ENCODE assay signal across 23 cellular contexts in genomic region chr15:53506370-53506769, GRCh38.
"Had no signal": no experiment of that assay in that cellular context is flagged by ENCODE, and none has a peak within 500 bp of the region (broad histone marks: within the 10 kb centered on the region; RNA-seq: fewer than 3 reads in every experiment).

No MANE protein-coding gene starts in this region.

- H3K4me3 ChIP-seq: body of pancreas, cardiac muscle cell, left ventricle myocardium inferior, pancreas, psoas muscle, right atrium auricular region, thoracic aorta, upper lobe of right lung had no signal

- H3K4me1 Mint-ChIP-seq: activated CD4-positive, alpha-beta T cell treated with anti-CD3 and anti-CD28 coated beads, Interleukin-2, amount 10 ng/mL, durations not matched to agents 7 days and 5 days; activated CD8-positive, alpha-beta memory T cell treated with anti-CD3 and anti-CD28 coated beads, Interleukin-2, amount 10 ng/mL, durations not matched to agents 7 days and 5 days; activated naive CD4-positive, alpha-beta T cell treated with anti-CD3 and anti-CD28 coated beads, Interleukin-2, amount 50 U/mL, for 24 hours; mesothelial cell of epicardium had no signal

- ATAC-seq: activated CD8-positive, alpha-beta memory T cell treated with anti-CD3 and anti-CD28 coated beads, Interleukin-2, amount 10 ng/mL, durations not matched to agents 7 days and 5 days; activated CD8-positive, alpha-beta T cell treated with anti-CD3 and anti-CD28 coated beads for 36 hours; body of pancreas; natural killer cell treated with Interleukin-12 subunit alpha and Interleukin-12 subunit beta and Interleukin-15 and Interleukin-18, amount 100 ng/mL, for 72 hours; pancreas; psoas muscle; upper lobe of right lung had no signal

- H3K27ac Mint-ChIP-seq: activated CD4-positive, alpha-beta T cell treated with anti-CD3 and anti-CD28 coated beads, Interleukin-2, amount 10 ng/mL, durations not matched to agents 7 days and 5 days; activated CD8-positive, alpha-beta memory T cell treated with anti-CD3 and anti-CD28 coated beads, Interleukin-2, amount 10 ng/mL, durations not matched to agents 7 days and 5 days; activated CD8-positive, alpha-beta T cell treated with anti-CD3 and anti-CD28 coated beads for 36 hours; activated naive CD4-positive, alpha-beta T cell treated with anti-CD3 and anti-CD28 coated beads, Interleukin-2, amount 50 U/mL, for 24 hours; mesothelial cell of epicardium; natural killer cell treated with Interleukin-12 subunit alpha and Interleukin-12 subunit beta and Interleukin-15 and Interleukin-18, amount 100 ng/mL, for 72 hours; T-helper 2 cell treated with Interferon-gamma antibody and Interleukin-4, amounts not matched to agents 5 μg/mL and 100 μg/mL, for 36 hours had no signal

- H3K9me3 Mint-ChIP-seq: activated CD4-positive, alpha-beta T cell treated with anti-CD3 and anti-CD28 coated beads, Interleukin-2, amount 10 ng/mL, durations not matched to agents 7 days and 5 days; activated CD8-positive, alpha-beta T cell treated with anti-CD3 and anti-CD28 coated beads for 36 hours; T-helper 2 cell treated with Interferon-gamma antibody and Interleukin-4, amounts not matched to agents 5 μg/mL and 100 μg/mL, for 36 hours had no signal

- H3K27me3 Mint-ChIP-seq: activated CD8-positive, alpha-beta memory T cell treated with anti-CD3 and anti-CD28 coated beads, Interleukin-2, amount 10 ng/mL, durations not matched to agents 7 days and 5 days; natural killer cell treated with Interleukin-12 subunit alpha and Interleukin-12 subunit beta and Interleukin-15 and Interleukin-18, amount 100 ng/mL, for 72 hours had no signal

- H3K36me3 Mint-ChIP-seq: activated CD8-positive, alpha-beta memory T cell treated with anti-CD3 and anti-CD28 coated beads, Interleukin-2, amount 10 ng/mL, durations not matched to agents 7 days and 5 days; activated naive CD4-positive, alpha-beta T cell treated with anti-CD3 and anti-CD28 coated beads, Interleukin-2, amount 50 U/mL, for 24 hours; mesothelial cell of epicardium had no signal

- H3K27me3 ChIP-seq: body of pancreas, cardiac muscle cell, pancreas, right atrium auricular region, upper lobe of right lung had no signal

- H3K4me1 ChIP-seq: body of pancreas, left ventricle myocardium inferior, pancreas, psoas muscle, right atrium auricular region, upper lobe of right lung had no signal

- H3K9me3 ChIP-seq: body of pancreas, left ventricle myocardium inferior, pancreas, psoas muscle, right atrium auricular region, thoracic aorta, upper lobe of right lung had no signal

- H3K27ac ChIP-seq: body of pancreas, cardiac muscle cell, left ventricle myocardium inferior, pancreas, psoas muscle, right atrium auricular region, thoracic aorta, upper lobe of right lung, VCaP had no signal

- H3K4me3 Mint-ChIP-seq: activated CD4-positive, alpha-beta T cell treated with anti-CD3 and anti-CD28 coated beads, Interleukin-2, amount 10 ng/mL, durations not matched to agents 7 days and 5 days; activated CD8-positive, alpha-beta memory T cell treated with anti-CD3 and anti-CD28 coated beads, Interleukin-2, amount 10 ng/mL, durations not matched to agents 7 days and 5 days; activated CD8-positive, alpha-beta T cell treated with anti-CD3 and anti-CD28 coated beads for 36 hours; activated naive CD4-positive, alpha-beta T cell treated with anti-CD3 and anti-CD28 coated beads, Interleukin-2, amount 50 U/mL, for 24 hours; mesothelial cell of epicardium; natural killer cell treated with Interleukin-12 subunit alpha and Interleukin-12 subunit beta and Interleukin-15 and Interleukin-18, amount 100 ng/mL, for 72 hours; T-helper 2 cell treated with Interferon-gamma antibody and Interleukin-4, amounts not matched to agents 5 μg/mL and 100 μg/mL, for 36 hours had no signal

- H3K36me3 ChIP-seq: cardiac muscle cell, left ventricle myocardium inferior, pancreas, right atrium auricular region, thoracic aorta, upper lobe of right lung had no signal

- DNase-seq: activated CD4-positive, alpha-beta T cell treated with anti-CD3 and anti-CD28 coated beads, Interleukin-2, amount 10 ng/mL, durations not matched to agents 7 days and 5 days; activated CD4-positive, CD25-positive, alpha-beta regulatory T cell treated with anti-CD3 and anti-CD28 coated beads, Interleukin-2, amount 50 U/mL, for 72 hours; activated CD8-positive, alpha-beta memory T cell treated with anti-CD3 and anti-CD28 coated beads, Interleukin-2, amount 10 ng/mL, durations not matched to agents 7 days and 5 days; activated CD8-positive, alpha-beta T cell treated with anti-CD3 and anti-CD28 coated beads for 36 hours; activated effector memory CD4-positive, alpha-beta T cell treated with anti-CD3 and anti-CD28 coated beads, Interleukin-2, amount 50 U/mL, for 16 hours; activated T-cell treated with anti-CD3 and anti-CD28 coated beads for 4 hours; anterior cingulate cortex; body of pancreas; kidney glomerular epithelial cell; left ventricle myocardium inferior; pancreas; psoas muscle; stimulated activated CD4-positive, alpha-beta T cell treated with anti-CD3 and anti-CD28 coated beads, Interleukin-4, amount 100 ng/mL, for 24 hours; stimulated activated naive CD4-positive, alpha-beta T cell treated with Interleukin-2 at 50 U/mL for 16 hours; upper lobe of right lung had no signal
